Comparison of ENCODE assay signal across 1 cellular context in the genomic region with DNA sequence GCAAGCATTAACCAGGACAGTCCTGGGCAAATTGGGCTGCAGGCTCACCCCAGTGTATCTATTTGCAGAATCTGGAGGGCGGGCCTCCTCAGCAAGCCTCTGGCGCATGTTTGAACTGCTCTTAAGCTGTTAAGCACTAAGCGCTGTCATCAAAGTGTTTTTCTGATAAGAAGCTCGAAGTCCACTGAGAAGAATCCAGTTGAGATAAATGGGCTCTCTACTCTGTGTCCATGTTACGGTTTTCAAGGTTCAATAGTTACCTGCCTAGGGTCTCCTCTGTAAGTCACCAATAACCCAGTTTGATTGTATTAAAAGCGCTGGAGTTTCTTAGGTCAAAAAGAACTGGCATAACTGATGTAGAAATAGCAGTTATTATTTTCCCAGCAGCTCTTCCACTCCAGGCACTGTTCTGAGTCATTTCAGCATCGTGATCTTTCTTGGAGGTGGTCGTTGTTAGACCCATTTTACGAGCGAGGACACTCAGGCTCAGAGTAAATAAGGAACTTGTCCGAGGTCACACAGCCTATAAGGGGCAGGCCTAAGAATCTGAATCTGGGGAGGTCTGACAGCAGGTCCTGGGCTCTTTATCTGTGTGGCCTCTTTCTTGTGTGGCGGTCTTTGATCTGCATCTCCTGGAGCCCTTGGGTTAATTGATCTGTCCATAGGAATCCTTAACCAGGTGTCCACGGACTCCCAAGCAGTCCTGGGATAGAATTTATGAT.
TF ChIP-seq lines count a peak whose summit lies in the region.

No MANE protein-coding gene starts in this region.

TF ChIP-seq in HepG2, 621 proteins besides CTCF, POLR2A, EP300 and RAD21 (continued from another document and continues in another):
- TF ChIP-seq ZNF646 (CRISPR knock-in tag; IDR thresholded peaks at IDR 0.05) (peak; percentile 66; the same call in 1 of the 2 replicates), ZNF430 (CRISPR knock-in tag; IDR thresholded peaks at IDR 0.05) (no peak), ZNF782 (CRISPR knock-in tag; IDR thresholded peaks at IDR 0.05; ENCODE audit: borderline replicate concordance) (peak; percentile 63; the same call in 1 of the 2 replicates), ZNF761 (CRISPR knock-in tag; conservative IDR thresholded peaks at IDR 0.05) (0 out of 2 replicates have a peak, but pooled peaks have one; percentile 58), ZNF770 (CRISPR knock-in tag; IDR thresholded peaks at IDR 0.05) (peak; percentile 93), PHB2 (IDR thresholded peaks at IDR 0.05; ENCODE audit: partially characterized antibody) (no peak), CREM (IDR thresholded peaks at IDR 0.05) (peak; percentile 96), CREM (CRISPR knock-in tag; IDR thresholded peaks at IDR 0.05) (no peak), ZC3H13 (CRISPR knock-in tag; IDR thresholded peaks at IDR 0.05) (peak; percentile 38; the same call in 1 of the 2 replicates), ZBTB8A (CRISPR knock-in tag; IDR thresholded peaks at IDR 0.05; ENCODE audit: borderline replicate concordance, low read depth) (peak; percentile 77; the same call in 1 of the 2 replicates), ZNF572 (CRISPR knock-in tag; IDR thresholded peaks at IDR 0.05) (no peak), HOXD1 (CRISPR knock-in tag; IDR thresholded peaks at IDR 0.05) (peak; percentile 56; the same call in 1 of the 2 replicates), ZNF446 (CRISPR knock-in tag; IDR thresholded peaks at IDR 0.05) (no peak; the same call in 1 of the 2 replicates), RBM39 (IDR thresholded peaks at IDR 0.05; ENCODE audit: low read depth, low read length, poor library complexity, severe bottlenecking) (no peak), ZNF775 (CRISPR knock-in tag; IDR thresholded peaks at IDR 0.05; ENCODE audit: borderline replicate concordance) (no peak; the same call in 1 of the 2 replicates), ZNF776 (CRISPR knock-in tag; IDR thresholded peaks at IDR 0.05) (no peak), GATAD1 (CRISPR knock-in tag; IDR thresholded peaks at IDR 0.05) (no peak; the same call in none of the 2 replicates), SNAPC2 (CRISPR knock-in tag; IDR thresholded peaks at IDR 0.05) (peak; percentile 98), ZNF629 (CRISPR knock-in tag; conservative IDR thresholded peaks at IDR 0.05) (peak; percentile 99), ESRRA (CRISPR knock-in tag; IDR thresholded peaks at IDR 0.05; ENCODE audit: low read depth) (no peak; the same call in none of the 2 replicates), TRIM24 (CRISPR knock-in tag; IDR thresholded peaks at IDR 0.05) (no peak), ZNF773 (CRISPR knock-in tag; IDR thresholded peaks at IDR 0.05; ENCODE audit: borderline replicate concordance) (no peak), MLXIP (CRISPR knock-in tag; IDR thresholded peaks at IDR 0.05; ENCODE audit: borderline replicate concordance) (no peak), ZNF382 (CRISPR knock-in tag; IDR thresholded peaks at IDR 0.05; ENCODE audit: borderline replicate concordance) (no peak), ZNF605 (CRISPR knock-in tag; IDR thresholded peaks at IDR 0.05) (peak; percentile 41; the same call in 1 of the 2 replicates), ZFP1 (CRISPR knock-in tag; IDR thresholded peaks at IDR 0.05) (peak; percentile 97)
- TF ChIP-seq, protein P1, sequence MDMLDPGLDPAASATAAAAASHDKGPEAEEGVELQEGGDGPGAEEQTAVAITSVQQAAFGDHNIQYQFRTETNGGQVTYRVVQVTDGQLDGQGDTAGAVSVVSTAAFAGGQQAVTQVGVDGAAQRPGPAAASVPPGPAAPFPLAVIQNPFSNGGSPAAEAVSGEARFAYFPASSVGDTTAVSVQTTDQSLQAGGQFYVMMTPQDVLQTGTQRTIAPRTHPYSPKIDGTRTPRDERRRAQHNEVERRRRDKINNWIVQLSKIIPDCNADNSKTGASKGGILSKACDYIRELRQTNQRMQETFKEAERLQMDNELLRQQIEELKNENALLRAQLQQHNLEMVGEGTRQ (IDR thresholded peaks at IDR 0.05; ENCODE audit: low read depth, low read length), result no peak
- TF ChIP-seq, protein P1 (CRISPR knock-in tag; IDR thresholded peaks at IDR 0.05; ENCODE audit: borderline replicate concordance), result 0 out of 2 replicates have a peak, but pooled peaks have one; percentile 22
- TF ChIP-seq, protein P2, sequence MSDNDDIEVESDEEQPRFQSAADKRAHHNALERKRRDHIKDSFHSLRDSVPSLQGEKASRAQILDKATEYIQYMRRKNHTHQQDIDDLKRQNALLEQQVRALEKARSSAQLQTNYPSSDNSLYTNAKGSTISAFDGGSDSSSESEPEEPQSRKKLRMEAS (IDR thresholded peaks at IDR 0.05), result peak; percentile 62; the same call in 1 of the 2 replicates
- TF ChIP-seq, protein P3, sequence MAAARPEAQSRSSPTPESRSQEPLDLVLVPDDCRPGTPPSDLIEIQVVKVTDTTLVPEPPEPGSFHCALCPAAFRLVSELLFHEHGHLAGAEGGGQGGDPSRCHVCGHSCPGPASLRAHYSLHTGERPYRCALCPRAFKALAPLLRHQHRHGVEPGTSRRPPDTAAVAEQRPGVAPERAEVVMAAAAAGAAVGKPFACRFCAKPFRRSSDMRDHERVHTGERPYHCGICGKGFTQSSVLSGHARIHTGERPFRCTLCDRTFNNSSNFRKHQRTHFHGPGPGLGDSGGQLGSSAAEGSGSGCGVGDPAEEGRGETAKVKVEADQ (CRISPR knock-in tag; IDR thresholded peaks at IDR 0.05; ENCODE audit: borderline replicate concordance), result peak; percentile 78; the same call in 1 of the 2 replicates
- TF ChIP-seq, protein P4, sequence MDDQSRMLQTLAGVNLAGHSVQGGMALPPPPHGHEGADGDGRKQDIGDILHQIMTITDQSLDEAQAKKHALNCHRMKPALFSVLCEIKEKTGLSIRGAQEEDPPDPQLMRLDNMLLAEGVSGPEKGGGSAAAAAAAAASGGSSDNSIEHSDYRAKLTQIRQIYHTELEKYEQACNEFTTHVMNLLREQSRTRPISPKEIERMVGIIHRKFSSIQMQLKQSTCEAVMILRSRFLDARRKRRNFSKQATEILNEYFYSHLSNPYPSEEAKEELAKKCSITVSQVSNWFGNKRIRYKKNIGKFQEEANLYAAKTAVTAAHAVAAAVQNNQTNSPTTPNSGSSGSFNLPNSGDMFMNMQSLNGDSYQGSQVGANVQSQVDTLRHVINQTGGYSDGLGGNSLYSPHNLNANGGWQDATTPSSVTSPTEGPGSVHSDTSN (CRISPR knock-in tag; IDR thresholded peaks at IDR 0.05; ENCODE audit: borderline replicate concordance), result no peak
- TF ChIP-seq, protein P5, sequence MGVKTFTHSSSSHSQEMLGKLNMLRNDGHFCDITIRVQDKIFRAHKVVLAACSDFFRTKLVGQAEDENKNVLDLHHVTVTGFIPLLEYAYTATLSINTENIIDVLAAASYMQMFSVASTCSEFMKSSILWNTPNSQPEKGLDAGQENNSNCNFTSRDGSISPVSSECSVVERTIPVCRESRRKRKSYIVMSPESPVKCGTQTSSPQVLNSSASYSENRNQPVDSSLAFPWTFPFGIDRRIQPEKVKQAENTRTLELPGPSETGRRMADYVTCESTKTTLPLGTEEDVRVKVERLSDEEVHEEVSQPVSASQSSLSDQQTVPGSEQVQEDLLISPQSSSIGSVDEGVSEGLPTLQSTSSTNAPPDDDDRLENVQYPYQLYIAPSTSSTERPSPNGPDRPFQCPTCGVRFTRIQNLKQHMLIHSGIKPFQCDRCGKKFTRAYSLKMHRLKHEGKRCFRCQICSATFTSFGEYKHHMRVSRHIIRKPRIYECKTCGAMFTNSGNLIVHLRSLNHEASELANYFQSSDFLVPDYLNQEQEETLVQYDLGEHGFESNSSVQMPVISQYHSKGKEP (CRISPR knock-in tag; IDR thresholded peaks at IDR 0.05), result no peak
- TF ChIP-seq, protein P6, sequence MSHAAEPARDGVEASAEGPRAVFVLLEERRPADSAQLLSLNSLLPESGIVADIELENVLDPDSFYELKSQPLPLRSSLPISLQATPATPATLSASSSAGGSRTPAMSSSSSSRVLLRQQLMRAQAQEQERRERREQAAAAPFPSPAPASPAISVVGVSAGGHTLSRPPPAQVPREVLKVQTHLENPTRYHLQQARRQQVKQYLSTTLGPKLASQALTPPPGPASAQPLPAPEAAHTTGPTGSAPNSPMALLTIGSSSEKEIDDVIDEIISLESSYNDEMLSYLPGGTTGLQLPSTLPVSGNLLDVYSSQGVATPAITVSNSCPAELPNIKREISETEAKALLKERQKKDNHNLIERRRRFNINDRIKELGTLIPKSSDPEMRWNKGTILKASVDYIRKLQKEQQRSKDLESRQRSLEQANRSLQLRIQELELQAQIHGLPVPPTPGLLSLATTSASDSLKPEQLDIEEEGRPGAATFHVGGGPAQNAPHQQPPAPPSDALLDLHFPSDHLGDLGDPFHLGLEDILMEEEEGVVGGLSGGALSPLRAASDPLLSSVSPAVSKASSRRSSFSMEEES (CRISPR knock-in tag; IDR thresholded peaks at IDR 0.05), result peak; percentile 91
